Comparison of ENCODE assay signal across 11 cellular contexts in the genomic region with DNA sequence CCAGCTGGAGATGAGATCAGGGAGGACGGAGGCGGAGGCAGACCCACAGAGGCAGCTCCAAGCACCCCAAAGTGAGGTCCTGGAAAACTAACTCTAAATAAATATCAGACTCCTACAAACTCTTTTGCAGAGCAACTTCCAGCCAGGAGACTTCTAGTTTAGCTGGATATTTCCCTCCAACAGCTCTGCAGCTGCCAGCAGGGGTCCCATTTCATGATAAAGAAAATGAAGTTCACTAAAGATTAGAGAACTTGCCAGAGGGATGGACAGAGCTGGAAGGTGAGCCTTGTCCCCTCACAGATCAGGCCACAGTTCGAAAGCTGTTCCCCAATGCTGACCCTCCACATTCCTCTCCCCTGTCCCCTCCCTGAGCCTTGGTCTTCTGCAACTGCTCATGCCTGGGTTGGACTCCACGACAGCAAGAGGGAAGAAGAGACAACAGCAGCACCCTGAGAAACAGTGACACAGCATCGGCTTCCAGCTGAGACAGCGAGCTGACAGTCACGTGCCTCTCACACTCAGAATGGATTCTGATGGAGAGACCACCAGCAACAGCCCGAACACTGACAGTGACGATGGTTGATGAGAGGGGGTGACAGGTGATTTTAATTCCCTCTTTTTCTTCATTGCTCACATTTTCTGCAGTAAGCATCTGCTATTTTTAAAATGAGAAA. TPM values are rescaled to one million over a fixed set of nuclear protein-coding genes. Genes with fewer than 3 reads are reported as not detected.
DNase-seq lines count a peak whose midpoint lies in the region; ATAC-seq, FAIRE-seq and TF ChIP-seq lines count a peak whose summit lies in the region.
"Had no signal": no experiment of that assay in that cellular context is flagged by ENCODE, and none has a peak within 500 bp of the region (broad histone marks: within the 10 kb centered on the region; RNA-seq: fewer than 3 reads in every experiment).

No MANE protein-coding gene starts in this region.

- H3K27ac ChIP-seq in right cardiac atrium (ENCODE audit: low read length) = no peak overlapping the region
- H3K27ac ChIP-seq in foreskin keratinocyte = no peak overlapping the region
- H3K27ac ChIP-seq in temporal lobe (ENCODE audit: low read depth, low read length) = peak overlapping the region; percentile 22
- H3K27ac ChIP-seq: HL-60 had no signal

- no peaks in the 10 kb centered on the region for H3K9me3 Mint-ChIP-seq in WTC11

- no peak for TF ChIP-seq CTCF in WTC11 (IDR thresholded peaks at IDR 0.05)
- peak; percentile 31 for TF ChIP-seq CTCF in foreskin keratinocyte (conservative IDR thresholded peaks at IDR 0.05)
- no peak for TF ChIP-seq CTCF in D721Med (IDR thresholded peaks at IDR 0.05; ENCODE audit: insufficient read depth, missing control alignments)

- H3K27me3 Mint-ChIP-seq in WTC11 (ENCODE audit: low read depth) = no peaks in the 10 kb centered on the region; the same call in 1 of the 2 replicates

- H3K9me3 ChIP-seq in right cardiac atrium (ENCODE audit: control insufficient read depth, low read length) = no peaks in the 10 kb centered on the region

- no peak for ATAC-seq in right cardiac atrium
- ATAC-seq in WTC11 = 0 out of 2 replicates have a peak, but pooled peaks have one; percentile 14
- ATAC-seq in foreskin keratinocyte = no peak

- H3K4me1 ChIP-seq in right cardiac atrium (ENCODE audit: control insufficient read depth, insufficient read depth, low read length) (peaks cover 8% of the 10 kb centered on the region), foreskin keratinocyte (peaks cover 8% of the 10 kb centered on the region)

- peak overlapping the region; percentile 8; the same call in 1 of the 2 replicates for H3K4me3 Mint-ChIP-seq in WTC11

- intact Hi-C loops in right cardiac atrium (cut with DNase I) = no loop called here
- intact Hi-C loops in cardiac septum (cut with DNase I) = no loop called here

- peak overlapping the region; percentile 85; the same call in 1 of the 2 replicates for H3K27ac Mint-ChIP-seq in WTC11

- POLR2A ChIA-PET in WTC11 (lab: Charles Lee) = no interaction called here

- peak in 2 of 3 donors; percentile 13 to 35 for DNase-seq in right cardiac atrium
- no peak for DNase-seq in cardiac septum (ENCODE audit: low spot score)
- DNase-seq in WTC11 (ENCODE audit: low spot score) = no peak
- no peak for DNase-seq in foreskin keratinocyte
- DNase-seq in midbrain (lab: John Stamatoyannopoulos, UW) = no peak
- no peak for DNase-seq in D721Med (ENCODE audit: insufficient read length, low spot score)
- DNase-seq in NCI-H2227 (lab: John Stamatoyannopoulos, UW; ENCODE audit: unreplicated experiment) = no peak
- DNase-seq: GOT3 had no signal

- CTCF ChIA-PET in WTC11 (lab: Charles Lee) = interaction anchor here (1.3 to 2.7 kb wide), 3 partner anchors 15 to 41 kb away, joined by 3 to 23 read pairs (median 4); no protein-coding TSS in a partner anchor

- H3K4me1 Mint-ChIP-seq in WTC11 = peaks cover 40% of the 10 kb centered on the region

- H3K36me3 Mint-ChIP-seq in WTC11 = peaks cover 14% of the 10 kb centered on the region; the same call in 1 of the 2 replicates

- FAIRE-seq in D721Med (lab: Jason Lieb, UNC) = no peak
- FAIRE-seq: keratinocyte had no signal

- H3K4me3 ChIP-seq in right cardiac atrium (ENCODE audit: low read length) = no peak overlapping the region

- no peaks in the 10 kb centered on the region for H3K27me3 ChIP-seq in right cardiac atrium (ENCODE audit: control insufficient read depth, insufficient read depth)
- H3K27me3 ChIP-seq in foreskin keratinocyte = no peaks in the 10 kb centered on the region

- WGBS in right cardiac atrium = 72% methylated on average over 9 of the region's 9 CpGs

TF ChIP-seq in WTC11, 78 proteins besides CTCF, POLR2A, EP300 and RAD21:
- TF ChIP-seq CBFB (CRISPR knock-in tag; IDR thresholded peaks at IDR 0.05; ENCODE audit: low read depth) (no peak), ZNF121 (CRISPR knock-in tag; IDR thresholded peaks at IDR 0.05) (no peak), USF2 (CRISPR knock-in tag; IDR thresholded peaks at IDR 0.05) (peak; percentile 66), SP1 (CRISPR knock-in tag; conservative IDR thresholded peaks at IDR 0.05) (no peak), NFE2L1 (CRISPR knock-in tag; IDR thresholded peaks at IDR 0.05) (peak; percentile 43; the same call in 1 of the 2 replicates), GABPB1 (CRISPR knock-in tag; IDR thresholded peaks at IDR 0.05) (no peak)

RNA-seq across cellular contexts. Expression of gene CARS1, which starts 5.7 kb away (rescaled TPM):
- total RNA-seq in right cardiac atrium = 10 to 100 TPM; 14.4 to 18.8 (median 16.5) TPM
- 10.8 TPM for polyA plus RNA-seq in right cardiac atrium
- 17.1 TPM for total RNA-seq in cardiac septum
- 57.9 to 92.0 TPM (median 62.0 TPM) in 3 replicates for total RNA-seq in WTC11 (2021)
- total RNA-seq in foreskin keratinocyte = 69.1 and 80.4 TPM in 2 replicates
- polyA plus RNA-seq in foreskin keratinocyte = 52.1 and 67.0 TPM in 2 replicates
- total RNA-seq in temporal lobe = 34.9 TPM

RNA-seq across cellular contexts. Expression of gene NAP1L4, which starts 59.4 kb away (rescaled TPM):
- total RNA-seq in right cardiac atrium = 100 to 1,000 TPM; 147 to 188 (median 159) TPM
- polyA plus RNA-seq in right cardiac atrium = 132 TPM
- total RNA-seq in cardiac septum = 189 TPM
- 160 to 189 TPM (median 181 TPM) in 3 replicates for total RNA-seq in WTC11 (2021)
- total RNA-seq in foreskin keratinocyte = 137 and 151 TPM in 2 replicates
- polyA plus RNA-seq in foreskin keratinocyte = 95.9 and 105 TPM in 2 replicates
- total RNA-seq in temporal lobe = 185 TPM

Comparison
In these comparisons a context has a peak if more than half of its experiments do, and no peak if none do; other contexts are left out.
1. DNase-seq: peak in right cardiac atrium (2 of 3); none in cardiac septum (single experiment), WTC11 (single experiment), foreskin keratinocyte (0 of 2), midbrain (single experiment), D721Med (single experiment) and NCI-H2227 (single experiment).